1 cellular context compared by ENCODE assay signal in the genomic region with DNA sequence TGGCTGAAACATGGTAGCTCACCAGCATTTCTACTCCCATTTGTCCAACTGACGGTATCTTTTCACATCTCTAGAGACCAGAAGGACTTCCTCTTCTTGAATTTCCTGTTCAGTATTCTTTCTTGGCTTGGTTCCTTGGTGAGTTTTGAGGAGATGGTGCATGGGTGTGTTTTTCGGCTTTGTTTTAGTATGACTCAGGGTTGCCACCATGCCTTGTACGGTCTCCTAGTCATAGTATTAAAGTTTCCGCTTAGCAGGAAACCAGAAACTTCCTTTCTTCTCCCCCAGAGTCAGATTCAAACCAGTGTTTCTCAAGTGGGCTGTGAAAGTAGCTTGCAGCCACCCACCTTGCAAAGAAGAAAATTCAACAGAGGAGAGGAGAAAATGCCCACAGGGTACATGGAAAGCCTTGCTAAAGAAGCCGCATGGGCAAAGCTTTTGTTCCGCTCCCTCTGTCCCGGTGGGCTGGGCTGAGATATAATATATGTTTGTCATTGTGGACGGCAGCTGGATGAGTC.
A peak's percentile ranks its signal among the peaks of the same experiment; 100 is the strongest.
TF ChIP-seq lines count a peak whose summit lies in the region.

No MANE protein-coding gene starts in this region.

TF ChIP-seq in SK-N-SH, 30 proteins besides CTCF, POLR2A, EP300 and RAD21 (continued from another document):
- TF ChIP-seq, protein P1, sequence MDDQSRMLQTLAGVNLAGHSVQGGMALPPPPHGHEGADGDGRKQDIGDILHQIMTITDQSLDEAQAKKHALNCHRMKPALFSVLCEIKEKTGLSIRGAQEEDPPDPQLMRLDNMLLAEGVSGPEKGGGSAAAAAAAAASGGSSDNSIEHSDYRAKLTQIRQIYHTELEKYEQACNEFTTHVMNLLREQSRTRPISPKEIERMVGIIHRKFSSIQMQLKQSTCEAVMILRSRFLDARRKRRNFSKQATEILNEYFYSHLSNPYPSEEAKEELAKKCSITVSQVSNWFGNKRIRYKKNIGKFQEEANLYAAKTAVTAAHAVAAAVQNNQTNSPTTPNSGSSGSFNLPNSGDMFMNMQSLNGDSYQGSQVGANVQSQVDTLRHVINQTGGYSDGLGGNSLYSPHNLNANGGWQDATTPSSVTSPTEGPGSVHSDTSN (IDR thresholded peaks at IDR 0.05), result 0 out of 2 replicates have a peak, but pooled peaks have one; percentile 8
- TF ChIP-seq NRF1 (IDR thresholded peaks at IDR 0.05; ENCODE audit: low read depth, low read length) (no peak), POLR2AphosphoS5 (IDR thresholded peaks at IDR 0.05; ENCODE audit: low read depth, low read length) (no peak), CHD2 (IDR thresholded peaks at IDR 0.05; ENCODE audit: low read length, partially characterized antibody) (no peak), TEAD4 (IDR thresholded peaks at IDR 0.05; ENCODE audit: borderline replicate concordance, insufficient read depth) (no peak), SIN3A (IDR thresholded peaks at IDR 0.05; ENCODE audit: borderline replicate concordance, low read depth, low read length) (no peak)
- TF ChIP-seq, protein P2, sequence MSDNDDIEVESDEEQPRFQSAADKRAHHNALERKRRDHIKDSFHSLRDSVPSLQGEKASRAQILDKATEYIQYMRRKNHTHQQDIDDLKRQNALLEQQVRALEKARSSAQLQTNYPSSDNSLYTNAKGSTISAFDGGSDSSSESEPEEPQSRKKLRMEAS (IDR thresholded peaks at IDR 0.05; ENCODE audit: low read depth), result 0 out of 2 replicates have a peak, but pooled peaks have one; percentile 22
- TF ChIP-seq, protein P3, sequence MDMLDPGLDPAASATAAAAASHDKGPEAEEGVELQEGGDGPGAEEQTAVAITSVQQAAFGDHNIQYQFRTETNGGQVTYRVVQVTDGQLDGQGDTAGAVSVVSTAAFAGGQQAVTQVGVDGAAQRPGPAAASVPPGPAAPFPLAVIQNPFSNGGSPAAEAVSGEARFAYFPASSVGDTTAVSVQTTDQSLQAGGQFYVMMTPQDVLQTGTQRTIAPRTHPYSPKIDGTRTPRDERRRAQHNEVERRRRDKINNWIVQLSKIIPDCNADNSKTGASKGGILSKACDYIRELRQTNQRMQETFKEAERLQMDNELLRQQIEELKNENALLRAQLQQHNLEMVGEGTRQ (IDR thresholded peaks at IDR 0.05; ENCODE audit: borderline replicate concordance, low read depth, low read length), result no peak
